In the genomic region with DNA sequence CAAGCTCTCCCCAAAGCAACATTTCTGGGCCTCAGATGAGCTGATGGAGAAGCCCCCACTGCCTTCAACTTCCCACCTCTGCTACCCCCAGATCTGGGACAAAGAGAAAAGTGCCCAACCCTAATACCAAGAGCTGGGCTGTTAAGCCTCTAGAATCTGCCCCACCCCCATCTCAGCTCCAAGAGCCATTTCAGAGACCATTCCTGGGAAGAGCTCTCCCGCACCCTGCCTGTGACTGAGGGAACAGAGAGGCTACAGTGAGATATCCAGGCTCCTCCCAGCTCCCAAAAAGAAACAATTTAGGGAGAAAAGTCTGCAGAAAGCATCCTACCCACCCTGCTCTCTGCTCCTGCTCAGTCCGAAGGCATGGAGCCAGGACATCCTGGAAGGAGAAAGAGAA, we compare ENCODE assay signal across 2 cellular contexts.
A peak's percentile ranks its signal among the peaks of the same experiment; 100 is the strongest.
TF ChIP-seq lines count a peak whose summit lies in the region.

No MANE protein-coding gene starts in this region.

TF ChIP-seq in HEK293, 187 proteins besides CTCF, POLR2A, EP300 and RAD21:
- TF ChIP-seq, protein P1, sequence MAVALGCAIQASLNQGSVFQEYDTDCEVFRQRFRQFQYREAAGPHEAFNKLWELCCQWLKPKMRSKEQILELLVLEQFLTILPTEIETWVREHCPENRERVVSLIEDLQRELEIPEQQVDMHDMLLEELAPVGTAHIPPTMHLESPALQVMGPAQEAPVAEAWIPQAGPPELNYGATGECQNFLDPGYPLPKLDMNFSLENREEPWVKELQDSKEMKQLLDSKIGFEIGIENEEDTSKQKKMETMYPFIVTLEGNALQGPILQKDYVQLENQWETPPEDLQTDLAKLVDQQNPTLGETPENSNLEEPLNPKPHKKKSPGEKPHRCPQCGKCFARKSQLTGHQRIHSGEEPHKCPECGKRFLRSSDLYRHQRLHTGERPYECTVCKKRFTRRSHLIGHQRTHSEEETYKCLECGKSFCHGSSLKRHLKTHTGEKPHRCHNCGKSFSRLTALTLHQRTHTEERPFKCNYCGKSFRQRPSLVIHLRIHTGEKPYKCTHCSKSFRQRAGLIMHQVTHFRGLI (tag by site-specific recombination; IDR thresholded peaks at IDR 0.05), result peak; percentile 57
- no peak for TF ChIP-seq ZNF138 (tag by site-specific recombination; IDR thresholded peaks at IDR 0.05; ENCODE audit: borderline replicate concordance)

TF ChIP-seq in H1, 55 proteins besides CTCF, POLR2A, EP300 and RAD21:
- TF ChIP-seq YY1 (IDR thresholded peaks at IDR 0.05; ENCODE audit: low read depth, low read length) (0 out of 2 replicates have a peak, but pooled peaks have one; percentile 24), SP1 (IDR thresholded peaks at IDR 0.05; ENCODE audit: low read depth, low read length) (0 out of 2 replicates have a peak, but pooled peaks have one; percentile 10), FOSL1 (IDR thresholded peaks at IDR 0.05; ENCODE audit: insufficient read depth, low read depth, low read length) (no peak)
